ENCODE assay signal across 8 cellular contexts in the genomic region with DNA sequence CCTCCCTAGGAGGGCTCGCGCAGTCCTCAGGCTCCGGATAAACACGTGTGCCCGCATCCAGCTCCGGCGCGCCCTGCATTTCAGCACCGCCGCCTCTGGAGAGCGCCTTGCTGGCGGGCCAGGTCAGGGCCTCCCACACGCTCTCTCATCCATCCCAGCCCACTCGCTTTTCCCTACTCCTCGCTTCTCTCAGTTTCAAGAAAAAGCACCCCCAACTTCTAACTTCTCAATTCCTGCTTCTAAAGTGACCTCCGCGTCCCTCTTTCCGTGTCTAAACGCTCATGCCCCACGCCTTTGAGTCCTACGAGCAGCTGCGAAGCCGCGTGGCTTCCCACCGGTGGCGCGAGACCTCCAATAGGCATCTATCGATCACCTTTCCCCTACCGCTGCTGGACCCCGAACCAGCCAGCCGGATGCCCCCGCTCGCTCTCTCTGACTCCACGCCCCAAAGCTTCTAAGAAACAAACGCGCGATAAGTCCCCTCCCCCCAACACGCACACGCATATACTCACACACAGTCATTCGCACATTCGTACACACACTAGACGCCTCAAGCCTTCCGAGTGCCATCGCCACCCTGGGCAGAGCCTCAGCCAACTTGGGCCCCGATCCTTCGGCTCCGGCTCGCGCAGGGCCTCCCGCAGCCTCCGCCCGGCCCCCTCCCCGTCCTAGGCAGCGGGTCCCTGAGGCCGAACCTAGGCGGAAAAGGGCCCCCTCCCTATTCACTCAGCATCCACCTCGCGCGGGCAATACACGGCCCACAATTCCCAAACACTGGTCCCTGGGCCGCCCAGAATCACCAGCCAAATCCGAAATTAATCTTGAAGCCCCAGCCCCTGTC. TPM values are rescaled to one million over a fixed set of nuclear protein-coding genes. Genes with fewer than 3 reads are reported as not detected.
A peak's percentile ranks its signal among the peaks of the same experiment; 100 is the strongest.
DNase-seq lines count a peak whose midpoint lies in the region; FAIRE-seq and TF ChIP-seq lines count a peak whose summit lies in the region.

No MANE protein-coding gene starts in this region.

- no peaks in the 10 kb centered on the region for H3K27me3 ChIP-seq in neural cell (ENCODE audit: insufficient read depth, low read depth, low read length)
- peaks cover 0 to 54% of the 10 kb centered on the region in 2 donors for H3K27me3 ChIP-seq in tibial nerve

- H3K9me2 ChIP-seq in neural cell (ENCODE audit: insufficient read depth, low read length): no peaks in the 10 kb centered on the region

- peak; percentile 88 for DNase-seq in ELF-1 (ENCODE audit: low read depth, low spot score)
- DNase-seq in NCI-H2227 treated with DMSO at 0.1 percent for 48 hours (lab: John Stamatoyannopoulos, UW): peak; percentile 56
- peak; percentile 66 for DNase-seq in activated naive CD4-positive, alpha-beta T cell treated with anti-CD3 and anti-CD28 coated beads for 36 hours
- DNase-seq in frontal cortex (ENCODE audit: low spot score in 2 of 2): peak; percentile 23 to 55
- DNase-seq in tibial nerve (ENCODE audit: low spot score in 2 of 2): peak in 1 of 2 donors; percentile 43
- DNase-seq in SW 1271 (lab: John Stamatoyannopoulos, UW): no peak
- no peak for DNase-seq in GM19238 (ENCODE audit: insufficient read length, low spot score)

- H3K4me1 ChIP-seq in tibial nerve: peaks cover 0 to 24% (median 18%) of the 10 kb centered on the region in 4 donors

- H3K27ac ChIP-seq in neural cell (ENCODE audit: low read length): peak overlapping the region; percentile 98
- no peak overlapping the region for H3K27ac ChIP-seq in tibial nerve

- H3K4me3 ChIP-seq in neural cell (ENCODE audit: low read length): peak overlapping the region; percentile 90
- H3K4me3 ChIP-seq in tibial nerve: peak overlapping the region; percentile 5 to 45 (median 26)

- peaks cover 23% of the 10 kb centered on the region for H3K4me1 Mint-ChIP-seq in activated naive CD4-positive, alpha-beta T cell treated with anti-CD3 and anti-CD28 coated beads for 36 hours (ENCODE audit: low read depth)

- H3F3A ChIP-seq in neural cell (ENCODE audit: insufficient read depth, low read length, poor library complexity, severe bottlenecking): peaks cover 4% of the 10 kb centered on the region

- H2AFZ ChIP-seq in neural cell (ENCODE audit: low read depth, low read length): peak overlapping the region; percentile 90

- CTCF ChIA-PET in activated naive CD4-positive, alpha-beta T cell treated with anti-CD3 and anti-CD28 coated beads for 36 hours (lab: Charles Lee): interaction anchor here (0.7 kb wide), 1 partner anchor 843 kb away, joined by 3 read pairs; no protein-coding TSS in a partner anchor

- 2 to 3% methylated on average over 54 to 61 of the region's 62 CpGs for WGBS in tibial nerve, 2 donors

- intact Hi-C loops in activated naive CD4-positive, alpha-beta T cell treated with anti-CD3 and anti-CD28 coated beads for 36 hours (cut with micrococcal nuclease): no loop called here

- H4K20me1 ChIP-seq in neural cell (ENCODE audit: insufficient read depth): peaks cover 7% of the 10 kb centered on the region

- peaks cover 49% of the 10 kb centered on the region for H3K27me3 Mint-ChIP-seq in activated naive CD4-positive, alpha-beta T cell treated with anti-CD3 and anti-CD28 coated beads for 36 hours (ENCODE audit: low read depth)

- no peaks in the 10 kb centered on the region for H3K9me3 ChIP-seq in neural cell (ENCODE audit: low read length)
- no peaks in the 10 kb centered on the region for H3K9me3 ChIP-seq in tibial nerve

- H3K4me3 Mint-ChIP-seq in activated naive CD4-positive, alpha-beta T cell treated with anti-CD3 and anti-CD28 coated beads for 36 hours: peak overlapping the region; percentile 2

- no peak for FAIRE-seq in frontal cortex (lab: Jason Lieb, UNC)

- no peaks in the 10 kb centered on the region for H3K9me3 Mint-ChIP-seq in activated naive CD4-positive, alpha-beta T cell treated with anti-CD3 and anti-CD28 coated beads for 36 hours

- no peak for TF ChIP-seq POLR2A in tibial nerve (IDR thresholded peaks at IDR 0.05)

- H3K27ac Mint-ChIP-seq in activated naive CD4-positive, alpha-beta T cell treated with anti-CD3 and anti-CD28 coated beads for 36 hours: no peak overlapping the region

- H3K9ac ChIP-seq in neural cell (ENCODE audit: low read length): peak overlapping the region; percentile 97

- no peaks in the 10 kb centered on the region for H3K36me3 ChIP-seq in neural cell (ENCODE audit: insufficient read depth, low read length)
- no peaks in the 10 kb centered on the region for H3K36me3 ChIP-seq in tibial nerve

- no peaks in the 10 kb centered on the region for H3K36me3 Mint-ChIP-seq in activated naive CD4-positive, alpha-beta T cell treated with anti-CD3 and anti-CD28 coated beads for 36 hours (ENCODE audit: low read depth)

- peak; percentile 74 for TF ChIP-seq CTCF in neural cell (IDR thresholded peaks at IDR 0.05; ENCODE audit: poor library complexity, severe bottlenecking)
- TF ChIP-seq CTCF in tibial nerve (IDR thresholded peaks at IDR 0.05): no peak

- H3K79me2 ChIP-seq in neural cell (replicated peaks; ENCODE audit: insufficient read depth, low read length): peaks cover 40% of the 10 kb centered on the region

- peak overlapping the region; percentile 94 for H3K4me2 ChIP-seq in neural cell (ENCODE audit: low read length)

- TF ChIP-seq RAD21 in neural cell (conservative IDR thresholded peaks at IDR 0.05): peak; percentile 63

- TF ChIP-seq EP300 in neural cell (conservative IDR thresholded peaks at IDR 0.05; ENCODE audit: poor library complexity, severe bottlenecking): no peak
- no peak for TF ChIP-seq EP300 in tibial nerve (IDR thresholded peaks at IDR 0.05)

TF ChIP-seq in neural cell, 6 proteins besides CTCF, POLR2A, EP300 and RAD21:
- TF ChIP-seq SMC3 (conservative IDR thresholded peaks at IDR 0.05; ENCODE audit: poor library complexity) (peak; percentile 70), POLR2AphosphoS5 (IDR thresholded peaks at IDR 0.05) (peak; percentile 69), TAF1 (IDR thresholded peaks at IDR 0.05; ENCODE audit: low read depth) (no peak), EZH2 (IDR thresholded peaks at IDR 0.05; ENCODE audit: borderline replicate concordance, insufficient read depth, low read length, poor library complexity, severe bottlenecking) (no peak), MXI1 (conservative IDR thresholded peaks at IDR 0.05; ENCODE audit: poor library complexity, severe bottlenecking) (peak; percentile 98), REST (IDR thresholded peaks at IDR 0.05; ENCODE audit: borderline replicate concordance) (peak; percentile 91)
TF ChIP-seq in neural cell: peak in this region for 4.

RNA-seq across cellular contexts. Expression of gene NMNAT2, which starts 1.1 kb away (rescaled TPM):
- total RNA-seq in activated naive CD4-positive, alpha-beta T cell treated with anti-CD3 and anti-CD28 coated beads for 36 hours: not detected
- 34.2 TPM for total RNA-seq in frontal cortex
- polyA plus RNA-seq in neural cell: 43.8 and 50.2 TPM in 2 replicates
- 90.3 and 99.2 TPM in 2 replicates for polyA minus RNA-seq in neural cell
- total RNA-seq in tibial nerve: 1 to 10 TPM in 2 of 4 donors, under 1 TPM in 2; 0.60 to 1.7 (median 0.92) TPM

RNA-seq across cellular contexts. Expression of gene SMG7, which starts 55.2 kb away (rescaled TPM):
- 10 to 100 TPM; 49.3 to 54.2 TPM for total RNA-seq in activated naive CD4-positive, alpha-beta T cell treated with anti-CD3 and anti-CD28 coated beads for 36 hours
- total RNA-seq in frontal cortex (19.2 TPM), tibial nerve (10 to 100 TPM; 40.4 to 56.6 (median 51.1) TPM)
- 17.1 and 19.1 TPM in 2 replicates for polyA plus RNA-seq in neural cell
- 75.0 and 111 TPM in 2 replicates for polyA minus RNA-seq in neural cell

Comparison
In these comparisons a context has a peak if more than half of its experiments do, and no peak if none do; other contexts are left out.
1. DNase-seq: peak in ELF-1 (single experiment), NCI-H2227 treated with DMSO at 0.1 percent for 48 hours (single experiment), activated naive CD4-positive, alpha-beta T cell treated with anti-CD3 and anti-CD28 coated beads for 36 hours (single experiment) and frontal cortex (2 of 2); none in SW 1271 (0 of 2) and GM19238 (single experiment).
2. RNA of gene NMNAT2, which starts 1.1 kb away (total RNA-seq): 34.2 TPM in frontal cortex (single experiment); 0.60 to 1.7 TPM in tibial nerve and not detected in activated naive CD4-positive, alpha-beta T cell treated with anti-CD3 and anti-CD28 coated beads for 36 hours; every median in the first group is over 10 times any median in the second.